17 cellular contexts compared by ENCODE assay signal in the genomic region with DNA sequence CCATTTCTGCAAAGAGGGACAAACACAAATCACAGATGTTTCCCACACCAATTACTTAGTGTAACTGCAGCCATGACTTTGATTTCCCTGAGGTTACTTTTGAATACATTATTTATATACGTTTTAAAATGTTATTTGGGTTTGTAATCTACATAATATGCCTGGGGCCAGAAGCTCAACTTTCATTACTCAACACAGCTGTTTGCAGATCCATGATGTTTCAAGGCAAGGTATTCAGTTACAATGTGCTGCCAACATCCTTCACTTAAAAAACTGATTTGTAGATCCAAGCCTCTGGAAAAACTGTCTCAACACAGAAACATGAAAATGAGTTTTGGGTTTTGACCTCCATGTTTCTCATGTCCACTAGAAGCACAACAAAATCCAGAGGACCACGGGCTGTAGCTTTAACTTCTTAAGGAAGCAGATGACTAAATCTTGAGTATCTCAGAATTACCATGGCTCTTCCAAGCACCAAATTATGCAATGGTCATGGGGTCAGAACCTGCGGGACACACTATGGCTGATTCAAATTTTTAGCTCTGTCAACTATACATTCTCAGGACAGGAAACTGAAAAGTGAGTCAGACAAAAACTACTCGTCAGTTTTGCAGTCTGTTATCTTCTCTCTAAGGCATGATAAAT.
DNase-seq lines count a peak whose midpoint lies in the region; ATAC-seq and TF ChIP-seq lines count a peak whose summit lies in the region.
"Had no signal": no experiment of that assay in that cellular context is flagged by ENCODE, and none has a peak within 500 bp of the region (broad histone marks: within the 10 kb centered on the region; RNA-seq: fewer than 3 reads in every experiment).

No MANE protein-coding gene starts in this region.

- H3K27ac ChIP-seq in AG04450 (ENCODE audit: low read depth, low read length) (peak overlapping the region; percentile 65), vagina (no peak overlapping the region)
- H3K27ac ChIP-seq: HL-60 had no signal

- H3K36me3 ChIP-seq in vagina, result no peaks in the 10 kb centered on the region

- intact Hi-C loops in vagina (cut with DNase I), result no loop called here

- CTCF ChIA-PET in AG04450 (lab: Charles Lee), result interaction anchor here (1.1 kb wide), 2 partner anchors 10 to 133 kb away, joined by 3 read pairs; no protein-coding TSS in a partner anchor

- H3K36me3 Mint-ChIP-seq in HFFc6 (ENCODE audit: low read depth), result no peaks in the 10 kb centered on the region
- H3K36me3 Mint-ChIP-seq: T-cell had no signal

- no peaks in the 10 kb centered on the region for H3K4me1 ChIP-seq in vagina

- peak overlapping the region; percentile 46 for H3K4me3 Mint-ChIP-seq in HFFc6
- H3K4me3 Mint-ChIP-seq: activated T-cell treated with anti-CD3 and anti-CD28 coated beads, Interleukin-2, amount 50 U/mL, for 72 hours; B cell; T-cell had no signal

- no peak for ATAC-seq in GM21737 (IDR thresholded peaks at IDR 0.05; ENCODE audit: unreplicated experiment)
- ATAC-seq: activated T-cell treated with anti-CD3 and anti-CD28 coated beads, Interleukin-2, amount 50 U/mL, for 72 hours; T-cell had no signal

- H3K4me3 ChIP-seq in AG04450 (ENCODE audit: low read depth, low read length), result no peak overlapping the region
- no peak overlapping the region for H3K4me3 ChIP-seq in vagina

- H3K27me3 ChIP-seq in AG04450 (ENCODE audit: control insufficient read depth, insufficient read depth, low read length), result peaks cover 5% of the 10 kb centered on the region
- no peaks in the 10 kb centered on the region for H3K27me3 ChIP-seq in vagina

- TF ChIP-seq POLR2A in vagina (IDR thresholded peaks at IDR 0.05), result no peak

- peak overlapping the region; percentile 81 for H3K27ac Mint-ChIP-seq in HFFc6
- H3K27ac Mint-ChIP-seq: activated T-cell treated with anti-CD3 and anti-CD28 coated beads, Interleukin-2, amount 50 U/mL, for 72 hours; B cell; T-cell had no signal

- H3K27me3 Mint-ChIP-seq in HFFc6 (ENCODE audit: insufficient read depth), result no peaks in the 10 kb centered on the region
- H3K27me3 Mint-ChIP-seq: B cell, T-cell had no signal

- peaks cover 59% of the 10 kb centered on the region for H3K4me1 Mint-ChIP-seq in HFFc6 (ENCODE audit: low read depth)
- H3K4me1 Mint-ChIP-seq: B cell, T-cell had no signal

- POLR2A ChIA-PET in AG04450 (lab: Yijun Ruan, JAX), result interaction anchor here (0.8 to 1.8 kb wide), 5 partner anchors 9 to 495 kb away, joined by 3 to 12 read pairs (median 4); no protein-coding TSS in a partner anchor

- TF ChIP-seq CTCF in AG04450 (IDR thresholded peaks at IDR 0.05; ENCODE audit: low read depth, low read length), result no peak
- no peak for TF ChIP-seq CTCF in HFFc6 (IDR thresholded peaks at IDR 0.05)
- TF ChIP-seq CTCF in vagina (IDR thresholded peaks at IDR 0.05), result no peak

- DNase-seq in AG04450 (ENCODE audit: low read depth, low spot score) (peak; percentile 74), HFFc6 (peak; percentile 89), astrocyte of the hippocampus (ENCODE audit: low read depth, low spot score) (peak; percentile 32), foreskin melanocyte (peak; percentile 41), vagina (ENCODE audit: extremely low spot score in 2 of 2) (no peak), inferior parietal cortex (ENCODE audit: extremely low spot score) (no peak)
- DNase-seq in stimulated activated CD4-positive, alpha-beta T cell treated with anti-CD3 and anti-CD28 coated beads, Interleukin-4, amount 100 ng/mL, for 4 hours, result no peak
- DNase-seq: activated CD4-positive, alpha-beta T cell treated with anti-CD3 and anti-CD28 coated beads for 4 hours; activated T-cell treated with anti-CD3 and anti-CD28 coated beads, Interleukin-2, amount 50 U/mL, for 72 hours; DND-41; H7; midbrain; MM.1S; T-cell had no signal

- H3K9me3 ChIP-seq in AG04450 (ENCODE audit: control insufficient read depth, insufficient read depth, low read length) (peaks cover 5% of the 10 kb centered on the region; the same call in 1 of the 2 replicates), vagina (no peaks in the 10 kb centered on the region)

- H3K9me3 Mint-ChIP-seq in HFFc6, result no peaks in the 10 kb centered on the region
- H3K9me3 Mint-ChIP-seq: activated T-cell treated with anti-CD3 and anti-CD28 coated beads, Interleukin-2, amount 50 U/mL, for 72 hours; T-cell had no signal

Comparison
In these comparisons a context has a peak if more than half of its experiments do, and no peak if none do; other contexts are left out.
1. DNase-seq: peak in AG04450 (single experiment), HFFc6 (single experiment), astrocyte of the hippocampus (single experiment) and foreskin melanocyte (single experiment); none in vagina (0 of 2), stimulated activated CD4-positive, alpha-beta T cell treated with anti-CD3 and anti-CD28 coated beads, Interleukin-4, amount 100 ng/mL, for 4 hours (0 of 2) and inferior parietal cortex (single experiment).